In the genomic region with DNA sequence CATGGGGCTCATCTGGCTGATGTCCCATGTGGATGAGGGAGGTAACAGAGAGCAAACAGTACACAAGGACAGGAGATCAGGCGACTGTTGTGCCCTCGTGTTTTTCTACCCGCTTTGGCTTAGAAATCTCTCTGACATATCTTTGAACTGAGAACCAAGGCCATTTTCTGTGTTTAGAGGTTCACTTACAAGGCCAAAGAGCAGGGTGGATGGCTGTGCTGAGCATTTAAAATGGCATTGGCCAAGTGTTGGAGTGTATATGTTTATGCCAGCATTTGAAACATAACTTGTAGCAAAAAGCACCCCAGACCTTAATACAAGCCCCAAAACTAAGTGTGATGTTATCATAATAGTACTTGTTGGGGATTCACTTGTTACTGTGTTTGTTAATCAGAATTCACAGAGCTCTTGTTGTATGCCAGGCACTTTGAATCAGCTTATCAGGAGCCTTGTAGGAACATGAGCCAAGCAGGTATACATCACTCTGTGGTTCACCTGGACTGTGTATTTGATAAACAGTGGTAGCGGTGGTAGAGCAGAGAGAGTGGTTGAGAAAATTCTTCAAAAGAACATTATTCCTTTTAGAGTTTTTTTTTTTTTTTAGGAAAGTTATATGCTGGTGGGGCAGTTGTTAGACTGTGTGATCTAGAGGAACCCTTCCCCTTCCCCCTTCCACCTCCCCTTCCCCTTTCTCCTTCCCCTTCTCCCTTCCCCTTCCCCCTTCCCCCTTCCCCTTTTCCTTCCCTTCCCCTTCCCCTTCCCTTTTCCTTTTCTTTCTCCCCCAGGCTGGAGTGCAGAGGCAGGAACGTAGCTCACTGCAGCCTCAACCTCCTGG, we compare ENCODE assay signal across 1 cellular context.
A peak's percentile ranks its signal among the peaks of the same experiment; 100 is the strongest.
TF ChIP-seq lines count a peak whose summit lies in the region.

No MANE protein-coding gene starts in this region.

TF ChIP-seq in HepG2, 621 proteins besides CTCF, POLR2A, EP300 and RAD21 (continued from another document and continues in another):
- TF ChIP-seq, protein P1, sequence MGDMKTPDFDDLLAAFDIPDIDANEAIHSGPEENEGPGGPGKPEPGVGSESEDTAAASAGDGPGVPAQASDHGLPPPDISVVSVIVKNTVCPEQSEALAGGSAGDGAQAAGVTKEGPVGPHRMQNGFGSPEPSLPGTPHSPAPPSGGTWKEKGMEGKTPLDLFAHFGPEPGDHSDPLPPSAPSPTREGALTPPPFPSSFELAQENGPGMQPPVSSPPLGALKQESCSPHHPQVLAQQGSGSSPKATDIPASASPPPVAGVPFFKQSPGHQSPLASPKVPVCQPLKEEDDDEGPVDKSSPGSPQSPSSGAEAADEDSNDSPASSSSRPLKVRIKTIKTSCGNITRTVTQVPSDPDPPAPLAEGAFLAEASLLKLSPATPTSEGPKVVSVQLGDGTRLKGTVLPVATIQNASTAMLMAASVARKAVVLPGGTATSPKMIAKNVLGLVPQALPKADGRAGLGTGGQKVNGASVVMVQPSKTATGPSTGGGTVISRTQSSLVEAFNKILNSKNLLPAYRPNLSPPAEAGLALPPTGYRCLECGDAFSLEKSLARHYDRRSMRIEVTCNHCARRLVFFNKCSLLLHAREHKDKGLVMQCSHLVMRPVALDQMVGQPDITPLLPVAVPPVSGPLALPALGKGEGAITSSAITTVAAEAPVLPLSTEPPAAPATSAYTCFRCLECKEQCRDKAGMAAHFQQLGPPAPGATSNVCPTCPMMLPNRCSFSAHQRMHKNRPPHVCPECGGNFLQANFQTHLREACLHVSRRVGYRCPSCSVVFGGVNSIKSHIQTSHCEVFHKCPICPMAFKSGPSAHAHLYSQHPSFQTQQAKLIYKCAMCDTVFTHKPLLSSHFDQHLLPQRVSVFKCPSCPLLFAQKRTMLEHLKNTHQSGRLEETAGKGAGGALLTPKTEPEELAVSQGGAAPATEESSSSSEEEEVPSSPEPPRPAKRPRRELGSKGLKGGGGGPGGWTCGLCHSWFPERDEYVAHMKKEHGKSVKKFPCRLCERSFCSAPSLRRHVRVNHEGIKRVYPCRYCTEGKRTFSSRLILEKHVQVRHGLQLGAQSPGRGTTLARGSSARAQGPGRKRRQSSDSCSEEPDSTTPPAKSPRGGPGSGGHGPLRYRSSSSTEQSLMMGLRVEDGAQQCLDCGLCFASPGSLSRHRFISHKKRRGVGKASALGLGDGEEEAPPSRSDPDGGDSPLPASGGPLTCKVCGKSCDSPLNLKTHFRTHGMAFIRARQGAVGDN (CRISPR knock-in tag; IDR thresholded peaks at IDR 0.05), result no peak
- TF ChIP-seq, protein P2, sequence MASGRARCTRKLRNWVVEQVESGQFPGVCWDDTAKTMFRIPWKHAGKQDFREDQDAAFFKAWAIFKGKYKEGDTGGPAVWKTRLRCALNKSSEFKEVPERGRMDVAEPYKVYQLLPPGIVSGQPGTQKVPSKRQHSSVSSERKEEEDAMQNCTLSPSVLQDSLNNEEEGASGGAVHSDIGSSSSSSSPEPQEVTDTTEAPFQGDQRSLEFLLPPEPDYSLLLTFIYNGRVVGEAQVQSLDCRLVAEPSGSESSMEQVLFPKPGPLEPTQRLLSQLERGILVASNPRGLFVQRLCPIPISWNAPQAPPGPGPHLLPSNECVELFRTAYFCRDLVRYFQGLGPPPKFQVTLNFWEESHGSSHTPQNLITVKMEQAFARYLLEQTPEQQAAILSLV (CRISPR knock-in tag; IDR thresholded peaks at IDR 0.05; ENCODE audit: borderline replicate concordance), result peak; percentile 30; the same call in 1 of the 2 replicates
- TF ChIP-seq YEATS4 (CRISPR knock-in tag; IDR thresholded peaks at IDR 0.05; ENCODE audit: borderline replicate concordance) (peak; percentile 97), MATR3 (CRISPR knock-in tag; IDR thresholded peaks at IDR 0.05) (no peak), ZNF451 (CRISPR knock-in tag; IDR thresholded peaks at IDR 0.05) (no peak), ZBTB20 (CRISPR knock-in tag; IDR thresholded peaks at IDR 0.05; ENCODE audit: borderline replicate concordance, low read depth) (peak; percentile 93; the same call in 1 of the 2 replicates), ZNF644 (CRISPR knock-in tag; IDR thresholded peaks at IDR 0.05; ENCODE audit: low read depth) (peak; percentile 99), ZNF431 (CRISPR knock-in tag; IDR thresholded peaks at IDR 0.05; ENCODE audit: borderline replicate concordance, low read depth) (peak; percentile 35; the same call in 1 of the 2 replicates), HNF4A (CRISPR knock-in tag; IDR thresholded peaks at IDR 0.05) (peak; percentile 98), ZNF564 (CRISPR knock-in tag; IDR thresholded peaks at IDR 0.05) (no peak), ZNF34 (CRISPR knock-in tag; IDR thresholded peaks at IDR 0.05; ENCODE audit: borderline replicate concordance) (no peak), ZNF331 (CRISPR knock-in tag; IDR thresholded peaks at IDR 0.05) (peak; percentile 95), ZBTB8A (CRISPR knock-in tag; IDR thresholded peaks at IDR 0.05; ENCODE audit: borderline replicate concordance, low read depth) (no peak), ZC3H13 (CRISPR knock-in tag; IDR thresholded peaks at IDR 0.05) (no peak), AGO2 (optimal IDR thresholded peaks at IDR 0.05; ENCODE audit: low read depth, low read length) (no peak), ZNF550 (CRISPR knock-in tag; IDR thresholded peaks at IDR 0.05; ENCODE audit: borderline replicate concordance) (no peak), ZZZ3 (CRISPR knock-in tag; IDR thresholded peaks at IDR 0.05; ENCODE audit: borderline replicate concordance) (no peak), ZNF12 (CRISPR knock-in tag; IDR thresholded peaks at IDR 0.05) (peak; percentile 59; the same call in 1 of the 2 replicates), GABPB1 (CRISPR knock-in tag; IDR thresholded peaks at IDR 0.05) (no peak; the same call in 1 of the 2 replicates), ZNF329 (CRISPR knock-in tag; IDR thresholded peaks at IDR 0.05; ENCODE audit: low read depth) (no peak), ZFP37 (CRISPR knock-in tag; IDR thresholded peaks at IDR 0.05; ENCODE audit: borderline replicate concordance) (peak; percentile 90; the same call in 1 of the 2 replicates)
- TF ChIP-seq, protein P3, sequence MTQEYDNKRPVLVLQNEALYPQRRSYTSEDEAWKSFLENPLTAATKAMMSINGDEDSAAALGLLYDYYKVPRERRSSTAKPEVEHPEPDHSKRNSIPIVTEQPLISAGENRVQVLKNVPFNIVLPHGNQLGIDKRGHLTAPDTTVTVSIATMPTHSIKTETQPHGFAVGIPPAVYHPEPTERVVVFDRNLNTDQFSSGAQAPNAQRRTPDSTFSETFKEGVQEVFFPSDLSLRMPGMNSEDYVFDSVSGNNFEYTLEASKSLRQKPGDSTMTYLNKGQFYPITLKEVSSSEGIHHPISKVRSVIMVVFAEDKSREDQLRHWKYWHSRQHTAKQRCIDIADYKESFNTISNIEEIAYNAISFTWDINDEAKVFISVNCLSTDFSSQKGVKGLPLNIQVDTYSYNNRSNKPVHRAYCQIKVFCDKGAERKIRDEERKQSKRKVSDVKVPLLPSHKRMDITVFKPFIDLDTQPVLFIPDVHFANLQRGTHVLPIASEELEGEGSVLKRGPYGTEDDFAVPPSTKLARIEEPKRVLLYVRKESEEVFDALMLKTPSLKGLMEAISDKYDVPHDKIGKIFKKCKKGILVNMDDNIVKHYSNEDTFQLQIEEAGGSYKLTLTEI (CRISPR knock-in tag; conservative IDR thresholded peaks at IDR 0.05), result no peak
- TF ChIP-seq, protein P4, sequence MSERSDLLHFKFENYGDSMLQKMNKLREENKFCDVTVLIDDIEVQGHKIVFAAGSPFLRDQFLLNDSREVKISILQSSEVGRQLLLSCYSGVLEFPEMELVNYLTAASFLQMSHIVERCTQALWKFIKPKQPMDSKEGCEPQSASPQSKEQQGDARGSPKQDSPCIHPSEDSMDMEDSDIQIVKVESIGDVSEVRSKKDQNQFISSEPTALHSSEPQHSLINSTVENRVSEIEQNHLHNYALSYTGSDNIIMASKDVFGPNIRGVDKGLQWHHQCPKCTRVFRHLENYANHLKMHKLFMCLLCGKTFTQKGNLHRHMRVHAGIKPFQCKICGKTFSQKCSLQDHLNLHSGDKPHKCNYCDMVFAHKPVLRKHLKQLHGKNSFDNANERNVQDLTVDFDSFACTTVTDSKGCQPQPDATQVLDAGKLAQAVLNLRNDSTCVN (CRISPR knock-in tag; IDR thresholded peaks at IDR 0.05; ENCODE audit: borderline replicate concordance), result no peak; the same call in 1 of the 2 replicates
- TF ChIP-seq, protein P5, sequence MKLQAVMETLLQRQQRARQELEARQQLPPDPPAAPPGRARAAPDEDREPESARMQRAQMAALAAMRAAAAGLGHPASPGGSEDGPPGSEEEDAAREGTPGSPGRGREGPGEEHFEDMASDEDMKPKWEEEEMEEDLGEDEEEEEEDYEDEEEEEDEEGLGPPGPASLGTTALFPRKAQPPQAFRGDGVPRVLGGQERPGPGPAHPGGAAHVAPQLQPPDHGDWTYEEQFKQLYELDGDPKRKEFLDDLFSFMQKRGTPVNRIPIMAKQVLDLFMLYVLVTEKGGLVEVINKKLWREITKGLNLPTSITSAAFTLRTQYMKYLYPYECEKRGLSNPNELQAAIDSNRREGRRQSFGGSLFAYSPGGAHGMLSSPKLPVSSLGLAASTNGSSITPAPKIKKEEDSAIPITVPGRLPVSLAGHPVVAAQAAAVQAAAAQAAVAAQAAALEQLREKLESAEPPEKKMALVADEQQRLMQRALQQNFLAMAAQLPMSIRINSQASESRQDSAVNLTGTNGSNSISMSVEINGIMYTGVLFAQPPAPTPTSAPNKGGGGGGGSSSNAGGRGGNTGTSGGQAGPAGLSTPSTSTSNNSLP (IDR thresholded peaks at IDR 0.05; ENCODE audit: low read depth, low read length), result no peak
- TF ChIP-seq, protein P6, sequence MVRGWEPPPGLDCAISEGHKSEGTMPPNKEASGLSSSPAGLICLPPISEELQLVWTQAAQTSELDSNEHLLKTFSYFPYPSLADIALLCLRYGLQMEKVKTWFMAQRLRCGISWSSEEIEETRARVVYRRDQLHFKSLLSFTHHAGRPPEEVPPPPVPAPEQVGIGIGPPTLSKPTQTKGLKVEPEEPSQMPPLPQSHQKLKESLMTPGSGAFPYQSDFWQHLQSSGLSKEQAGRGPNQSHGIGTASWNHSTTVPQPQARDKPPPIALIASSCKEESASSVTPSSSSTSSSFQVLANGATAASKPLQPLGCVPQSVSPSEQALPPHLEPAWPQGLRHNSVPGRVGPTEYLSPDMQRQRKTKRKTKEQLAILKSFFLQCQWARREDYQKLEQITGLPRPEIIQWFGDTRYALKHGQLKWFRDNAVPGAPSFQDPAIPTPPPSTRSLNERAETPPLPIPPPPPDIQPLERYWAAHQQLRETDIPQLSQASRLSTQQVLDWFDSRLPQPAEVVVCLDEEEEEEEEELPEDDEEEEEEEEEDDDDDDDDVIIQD (CRISPR knock-in tag; IDR thresholded peaks at IDR 0.05; ENCODE audit: low read depth), result peak; percentile 99
- TF ChIP-seq, protein P7, sequence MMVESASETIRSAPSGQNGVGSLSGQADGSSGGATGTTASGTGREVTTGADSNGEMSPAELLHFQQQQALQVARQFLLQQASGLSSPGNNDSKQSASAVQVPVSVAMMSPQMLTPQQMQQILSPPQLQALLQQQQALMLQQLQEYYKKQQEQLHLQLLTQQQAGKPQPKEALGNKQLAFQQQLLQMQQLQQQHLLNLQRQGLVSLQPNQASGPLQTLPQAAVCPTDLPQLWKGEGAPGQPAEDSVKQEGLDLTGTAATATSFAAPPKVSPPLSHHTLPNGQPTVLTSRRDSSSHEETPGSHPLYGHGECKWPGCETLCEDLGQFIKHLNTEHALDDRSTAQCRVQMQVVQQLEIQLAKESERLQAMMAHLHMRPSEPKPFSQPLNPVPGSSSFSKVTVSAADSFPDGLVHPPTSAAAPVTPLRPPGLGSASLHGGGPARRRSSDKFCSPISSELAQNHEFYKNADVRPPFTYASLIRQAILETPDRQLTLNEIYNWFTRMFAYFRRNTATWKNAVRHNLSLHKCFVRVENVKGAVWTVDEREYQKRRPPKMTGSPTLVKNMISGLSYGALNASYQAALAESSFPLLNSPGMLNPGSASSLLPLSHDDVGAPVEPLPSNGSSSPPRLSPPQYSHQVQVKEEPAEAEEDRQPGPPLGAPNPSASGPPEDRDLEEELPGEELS (CRISPR knock-in tag; IDR thresholded peaks at IDR 0.05), result peak; percentile 97
- TF ChIP-seq, protein P8, sequence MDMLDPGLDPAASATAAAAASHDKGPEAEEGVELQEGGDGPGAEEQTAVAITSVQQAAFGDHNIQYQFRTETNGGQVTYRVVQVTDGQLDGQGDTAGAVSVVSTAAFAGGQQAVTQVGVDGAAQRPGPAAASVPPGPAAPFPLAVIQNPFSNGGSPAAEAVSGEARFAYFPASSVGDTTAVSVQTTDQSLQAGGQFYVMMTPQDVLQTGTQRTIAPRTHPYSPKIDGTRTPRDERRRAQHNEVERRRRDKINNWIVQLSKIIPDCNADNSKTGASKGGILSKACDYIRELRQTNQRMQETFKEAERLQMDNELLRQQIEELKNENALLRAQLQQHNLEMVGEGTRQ (IDR thresholded peaks at IDR 0.05; ENCODE audit: low read depth, low read length), result no peak
- TF ChIP-seq, protein P8 (CRISPR knock-in tag; IDR thresholded peaks at IDR 0.05; ENCODE audit: borderline replicate concordance), result no peak; the same call in 1 of the 2 replicates
- TF ChIP-seq, protein P9, sequence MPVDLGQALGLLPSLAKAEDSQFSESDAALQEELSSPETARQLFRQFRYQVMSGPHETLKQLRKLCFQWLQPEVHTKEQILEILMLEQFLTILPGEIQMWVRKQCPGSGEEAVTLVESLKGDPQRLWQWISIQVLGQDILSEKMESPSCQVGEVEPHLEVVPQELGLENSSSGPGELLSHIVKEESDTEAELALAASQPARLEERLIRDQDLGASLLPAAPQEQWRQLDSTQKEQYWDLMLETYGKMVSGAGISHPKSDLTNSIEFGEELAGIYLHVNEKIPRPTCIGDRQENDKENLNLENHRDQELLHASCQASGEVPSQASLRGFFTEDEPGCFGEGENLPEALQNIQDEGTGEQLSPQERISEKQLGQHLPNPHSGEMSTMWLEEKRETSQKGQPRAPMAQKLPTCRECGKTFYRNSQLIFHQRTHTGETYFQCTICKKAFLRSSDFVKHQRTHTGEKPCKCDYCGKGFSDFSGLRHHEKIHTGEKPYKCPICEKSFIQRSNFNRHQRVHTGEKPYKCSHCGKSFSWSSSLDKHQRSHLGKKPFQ (CRISPR knock-in tag; IDR thresholded peaks at IDR 0.05; ENCODE audit: insufficient replicate concordance), result peak; percentile 62
- TF ChIP-seq, protein P10, sequence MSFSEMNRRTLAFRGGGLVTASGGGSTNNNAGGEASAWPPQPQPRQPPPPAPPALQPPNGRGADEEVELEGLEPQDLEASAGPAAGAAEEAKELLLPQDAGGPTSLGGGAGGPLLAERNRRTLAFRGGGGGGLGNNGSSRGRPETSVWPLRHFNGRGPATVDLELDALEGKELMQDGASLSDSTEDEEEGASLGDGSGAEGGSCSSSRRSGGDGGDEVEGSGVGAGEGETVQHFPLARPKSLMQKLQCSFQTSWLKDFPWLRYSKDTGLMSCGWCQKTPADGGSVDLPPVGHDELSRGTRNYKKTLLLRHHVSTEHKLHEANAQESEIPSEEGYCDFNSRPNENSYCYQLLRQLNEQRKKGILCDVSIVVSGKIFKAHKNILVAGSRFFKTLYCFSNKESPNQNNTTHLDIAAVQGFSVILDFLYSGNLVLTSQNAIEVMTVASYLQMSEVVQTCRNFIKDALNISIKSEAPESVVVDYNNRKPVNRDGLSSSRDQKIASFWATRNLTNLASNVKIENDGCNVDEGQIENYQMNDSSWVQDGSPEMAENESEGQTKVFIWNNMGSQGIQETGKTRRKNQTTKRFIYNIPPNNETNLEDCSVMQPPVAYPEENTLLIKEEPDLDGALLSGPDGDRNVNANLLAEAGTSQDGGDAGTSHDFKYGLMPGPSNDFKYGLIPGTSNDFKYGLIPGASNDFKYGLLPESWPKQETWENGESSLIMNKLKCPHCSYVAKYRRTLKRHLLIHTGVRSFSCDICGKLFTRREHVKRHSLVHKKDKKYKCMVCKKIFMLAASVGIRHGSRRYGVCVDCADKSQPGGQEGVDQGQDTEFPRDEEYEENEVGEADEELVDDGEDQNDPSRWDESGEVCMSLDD (CRISPR knock-in tag; IDR thresholded peaks at IDR 0.05; ENCODE audit: borderline replicate concordance), result peak; percentile 89; the same call in 1 of the 2 replicates
